ENCODE assay signal across 9 cellular contexts in the genomic region with DNA sequence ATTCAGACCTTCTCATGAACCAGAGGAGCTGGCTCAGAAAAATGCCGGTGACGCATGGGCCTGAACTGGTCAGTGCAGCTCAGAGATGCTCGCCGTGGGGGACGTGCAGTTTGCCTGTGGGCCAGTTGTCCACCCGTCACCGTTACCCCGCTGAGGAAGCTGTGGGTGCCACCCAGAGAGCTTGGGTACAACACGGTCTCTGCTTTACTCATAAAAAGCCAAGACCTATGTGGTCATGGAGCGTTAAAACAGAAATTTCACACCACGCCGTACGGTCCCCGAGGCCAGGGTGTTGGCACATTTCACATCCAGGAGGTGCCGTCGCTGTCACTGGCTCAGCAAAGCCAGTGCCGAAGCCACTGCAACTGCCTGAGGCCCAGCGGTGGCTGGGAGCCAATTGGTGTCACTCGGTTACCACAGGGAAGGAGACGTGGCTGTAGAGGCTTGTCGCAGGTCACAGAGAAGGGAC.
DNase-seq lines count a peak whose midpoint lies in the region; ATAC-seq and FAIRE-seq lines count a peak whose summit lies in the region.
"Had no signal": no experiment of that assay in that cellular context is flagged by ENCODE, and none has a peak within 500 bp of the region (broad histone marks: within the 10 kb centered on the region; RNA-seq: fewer than 3 reads in every experiment).

No MANE protein-coding gene starts in this region.

- H3K27me3 Mint-ChIP-seq in activated CD4-positive, alpha-beta T cell treated with anti-CD3 and anti-CD28 coated beads, Interleukin-2, amount 10 ng/mL, durations not matched to agents 24 days and 14 days = no peaks in the 10 kb centered on the region

- H3K27ac ChIP-seq in small intestine (ENCODE audit: low read depth in 1 of 2, low read length in 1 of 2) = peak overlapping the region; percentile 56 to 90

- H3K36me3 ChIP-seq in small intestine (ENCODE audit: control insufficient read depth in 2 of 2, insufficient read depth in 2 of 2, low read length in 2 of 2) = no peaks in the 10 kb centered on the region

- peaks cover 48% of the 10 kb centered on the region for H3K4me1 Mint-ChIP-seq in activated CD4-positive, alpha-beta T cell treated with anti-CD3 and anti-CD28 coated beads, Interleukin-2, amount 10 ng/mL, durations not matched to agents 24 days and 14 days

- intact Hi-C loops in activated CD4-positive, alpha-beta T cell treated with anti-CD3 and anti-CD28 coated beads, Interleukin-2, amount 10 ng/mL, durations not matched to agents 24 days and 14 days (cut with micrococcal nuclease) = no loop called here

- no peaks in the 10 kb centered on the region for H3K9me3 Mint-ChIP-seq in activated CD4-positive, alpha-beta T cell treated with anti-CD3 and anti-CD28 coated beads, Interleukin-2, amount 10 ng/mL, durations not matched to agents 24 days and 14 days

- FAIRE-seq in small intestine (lab: Jason Lieb, UNC) = no peak
- FAIRE-seq: islet of Langerhans had no signal

- H3K4me1 ChIP-seq in small intestine (ENCODE audit: control insufficient read depth in 2 of 2, insufficient read depth in 1 of 2, low read depth in 1 of 2, low read length in 1 of 2) = no peaks in the 10 kb centered on the region

- ATAC-seq in HG02973 (IDR thresholded peaks at IDR 0.05; ENCODE audit: unreplicated experiment) (no peak), GM19023 (IDR thresholded peaks at IDR 0.05; ENCODE audit: unreplicated experiment) (no peak)

- H3K27me3 ChIP-seq in small intestine (ENCODE audit: control insufficient read depth in 2 of 2, insufficient read depth in 2 of 2, low read length in 2 of 2) = no peaks in the 10 kb centered on the region

- H3K4me3 Mint-ChIP-seq in activated CD4-positive, alpha-beta T cell treated with anti-CD3 and anti-CD28 coated beads, Interleukin-2, amount 10 ng/mL, durations not matched to agents 24 days and 14 days = peak overlapping the region; percentile 86

- H3K4me3 ChIP-seq in small intestine (ENCODE audit: low read depth in 1 of 2, low read length in 2 of 2) = no peak overlapping the region

- peak overlapping the region; percentile 97 for H3K27ac Mint-ChIP-seq in activated CD4-positive, alpha-beta T cell treated with anti-CD3 and anti-CD28 coated beads, Interleukin-2, amount 10 ng/mL, durations not matched to agents 24 days and 14 days

- H3K36me3 Mint-ChIP-seq in activated CD4-positive, alpha-beta T cell treated with anti-CD3 and anti-CD28 coated beads, Interleukin-2, amount 10 ng/mL, durations not matched to agents 24 days and 14 days (ENCODE audit: low read depth) = no peaks in the 10 kb centered on the region

- H3K9me3 ChIP-seq in small intestine (ENCODE audit: control insufficient read depth, low read depth) = no peaks in the 10 kb centered on the region

- DNase-seq in KG1 (lab: John Stamatoyannopoulos, UW) (peak; percentile 76), fibroblast of gingiva (ENCODE audit: low read depth) (peak; percentile 77), small intestine (peak; percentile 12), NCI-H146 (lab: John Stamatoyannopoulos, UW) (no peak), AG08396 (ENCODE audit: low spot score) (no peak)
- peak; percentile 89 for DNase-seq in activated CD4-positive, alpha-beta T cell treated with anti-CD3 and anti-CD28 coated beads, Interleukin-2, amount 10 ng/mL, durations not matched to agents 24 days and 14 days

- 58 to 74% (median 63%) methylated on average over 21 of the region's 21 CpGs for WGBS in small intestine, 3 donors

Comparison
In these comparisons a context has a peak if more than half of its experiments do, and no peak if none do; other contexts are left out.
1. DNase-seq: peak in KG1 (single experiment), activated CD4-positive, alpha-beta T cell treated with anti-CD3 and anti-CD28 coated beads, Interleukin-2, amount 10 ng/mL, durations not matched to agents 24 days and 14 days (single experiment), fibroblast of gingiva (single experiment) and small intestine (single experiment); none in NCI-H146 (single experiment) and AG08396 (single experiment).